17 cellular contexts compared by ENCODE assay signal in genomic region chr17:60745544-60745943, GRCh38.
A peak's percentile ranks its signal among the peaks of the same experiment; 100 is the strongest.
DNase-seq lines count a peak whose midpoint lies in the region; ATAC-seq and TF ChIP-seq lines count a peak whose summit lies in the region.
"Had no signal": no experiment of that assay in that cellular context is flagged by ENCODE, and none has a peak within 500 bp of the region (broad histone marks: within the 10 kb centered on the region; RNA-seq: fewer than 3 reads in every experiment).

No MANE protein-coding gene starts in this region.

- H3K4me1 ChIP-seq in breast epithelium (no peaks in the 10 kb centered on the region), Panc1 (ENCODE audit: control insufficient read depth, insufficient read depth, low read length) (no peaks in the 10 kb centered on the region), fibroblast of lung (ENCODE audit: control insufficient read depth, extremely low read depth, insufficient read depth, low read length) (no peaks in the 10 kb centered on the region)

- H3K27me3 ChIP-seq in breast epithelium = no peaks in the 10 kb centered on the region
- no peaks in the 10 kb centered on the region for H3K27me3 ChIP-seq in Panc1 (ENCODE audit: control insufficient read depth, insufficient read depth, low read length)
- H3K27me3 ChIP-seq in fibroblast of lung (ENCODE audit: control insufficient read depth, insufficient read depth, low read length) = no peaks in the 10 kb centered on the region

- H3K4me3 Mint-ChIP-seq in MCF 10A (ENCODE audit: unreplicated experiment) = no peak overlapping the region
- H3K4me3 Mint-ChIP-seq: activated B cell treated with CpG ODN at 0.5 μM for 24 hours; activated CD8-positive, alpha-beta T cell treated with anti-CD3 and anti-CD28 coated beads, Interleukin-2, amount 10 ng/mL, durations not matched to agents 7 days and 5 days; activated T-cell treated with anti-CD3 and anti-CD28 coated beads, Interleukin-2, amount 50 U/mL, for 72 hours had no signal

- POLR2A ChIA-PET in MCF 10A (lab: Yijun Ruan, JAX) = interaction anchor here (0.6 kb wide), 1 partner anchor 68 kb away, joined by 4 read pairs; the partner anchor contains the start of gene BCAS3
- POLR2A ChIA-PET in Panc1 (lab: Charles Lee) = no interaction called here

- no TSS peak for BruUV-seq in MCF 10A (replicated peaks; lab: Mats Ljungman, UMichigan)
- BruUV-seq in Panc1 (replicated peaks; lab: Mats Ljungman, UMichigan) = no TSS peak

- H3K36me3 ChIP-seq in breast epithelium = no peaks in the 10 kb centered on the region
- H3K36me3 ChIP-seq in Panc1 (ENCODE audit: control insufficient read depth, insufficient read depth, low read length) = no peaks in the 10 kb centered on the region
- H3K36me3 ChIP-seq in fibroblast of lung (ENCODE audit: control insufficient read depth, insufficient read depth, low read length) = no peaks in the 10 kb centered on the region

- H3K27me3 Mint-ChIP-seq in MCF 10A (ENCODE audit: insufficient read depth, unreplicated experiment) = no peaks in the 10 kb centered on the region
- H3K27me3 Mint-ChIP-seq: activated B cell treated with CpG ODN at 0.5 μM for 24 hours had no signal

- H3K79me2 ChIP-seq in fibroblast of lung (ENCODE audit: control insufficient read depth, insufficient read depth, low read length) = no peaks in the 10 kb centered on the region

- no peak overlapping the region for H3K27ac Mint-ChIP-seq in MCF 10A (ENCODE audit: low read depth, unreplicated experiment)
- H3K27ac Mint-ChIP-seq: activated B cell treated with CpG ODN at 0.5 μM for 24 hours; activated CD8-positive, alpha-beta T cell treated with anti-CD3 and anti-CD28 coated beads, Interleukin-2, amount 10 ng/mL, durations not matched to agents 7 days and 5 days; activated T-cell treated with anti-CD3 and anti-CD28 coated beads, Interleukin-2, amount 50 U/mL, for 72 hours had no signal

- H3K9ac ChIP-seq in fibroblast of lung (ENCODE audit: insufficient read depth, low read length) = no peak overlapping the region

- H3K9me3 ChIP-seq in breast epithelium (peaks cover 0 to 4% of the 10 kb centered on the region in 2 donors), Panc1 (ENCODE audit: control insufficient read depth, insufficient read depth, low read depth, low read length) (no peaks in the 10 kb centered on the region), fibroblast of lung (ENCODE audit: control insufficient read depth, insufficient read depth, low read depth, low read length) (no peaks in the 10 kb centered on the region)

- no peak for TF ChIP-seq CTCF in MCF 10A (IDR thresholded peaks at IDR 0.05; ENCODE audit: unreplicated experiment)
- TF ChIP-seq CTCF in breast epithelium (IDR thresholded peaks at IDR 0.05) = no peak
- peak; percentile 19; the same call in 1 of the 2 replicates for TF ChIP-seq CTCF in Panc1 (IDR thresholded peaks at IDR 0.05)
- peak; percentile 6 to 8 for TF ChIP-seq CTCF in fibroblast of lung (conservative IDR thresholded peaks at IDR 0.05 in 1 of 2, IDR thresholded peaks at IDR 0.05 in 1 of 2; ENCODE audit: low read depth in 1 of 2, low read length in 2 of 2)

- no peaks in the 10 kb centered on the region for H3K4me1 Mint-ChIP-seq in MCF 10A (ENCODE audit: insufficient read depth, unreplicated experiment)

- H2AFZ ChIP-seq in fibroblast of lung (ENCODE audit: low read length) = no peak overlapping the region

- no peak for TF ChIP-seq POLR2A in breast epithelium (IDR thresholded peaks at IDR 0.05)

- H3K4me3 ChIP-seq in breast epithelium = no peak overlapping the region
- H3K4me3 ChIP-seq in Panc1 (ENCODE audit: low read depth in 2 of 2, low read length in 2 of 2) = no peak overlapping the region
- no peak overlapping the region for H3K4me3 ChIP-seq in fibroblast of lung (replicated peaks in 1 of 4; ENCODE audit: control extremely low read depth in 1 of 4, insufficient read depth in 1 of 4, low read depth in 3 of 4, low read length in 4 of 4)

- ATAC-seq in Panc1 (no peak), HG03025 (IDR thresholded peaks at IDR 0.05; ENCODE audit: low FRiP score, unreplicated experiment) (no peak), GM18868 (IDR thresholded peaks at IDR 0.05; ENCODE audit: unreplicated experiment) (no peak)
- ATAC-seq: activated CD8-positive, alpha-beta T cell treated with anti-CD3 and anti-CD28 coated beads, Interleukin-2, amount 10 ng/mL, durations not matched to agents 7 days and 5 days; activated T-cell treated with anti-CD3 and anti-CD28 coated beads, Interleukin-2, amount 50 U/mL, for 72 hours; left colon had no signal

- intact Hi-C loops in MCF 10A (cut with micrococcal nuclease) = no loop called here
- intact Hi-C loops in breast epithelium (cut with DNase I; ENCODE audit: low total_unique reads) = no loop called here
- intact Hi-C loops in Panc1 (cut with micrococcal nuclease; ENCODE audit: unreplicated experiment) = no loop called here

- H3K27ac ChIP-seq in breast epithelium (no peak overlapping the region), Panc1 (ENCODE audit: low read length) (no peak overlapping the region), fibroblast of lung (ENCODE audit: insufficient read depth, low read length) (no peak overlapping the region)

- no peaks in the 10 kb centered on the region for H3K36me3 Mint-ChIP-seq in MCF 10A (ENCODE audit: insufficient read depth, unreplicated experiment)

- H3K9me3 Mint-ChIP-seq in MCF 10A (ENCODE audit: unreplicated experiment) = peaks cover 3% of the 10 kb centered on the region

- CTCF ChIA-PET in MCF 10A (lab: Yijun Ruan, JAX) = interaction anchor here (0.5 to 1.6 kb wide), 6 partner anchors 11 to 495 kb away, joined by 3 read pairs; no protein-coding TSS in a partner anchor
- CTCF ChIA-PET in Panc1 (lab: Charles Lee) = no interaction called here

- no peak overlapping the region for H3K4me2 ChIP-seq in fibroblast of lung (ENCODE audit: extremely low read depth, insufficient read depth, low read length)

- no peaks in the 10 kb centered on the region for H4K20me1 ChIP-seq in fibroblast of lung (ENCODE audit: control insufficient read depth, extremely low read depth, insufficient read depth, low read length)

- in situ Hi-C loops in Panc1 (cut with HindIII; ENCODE audit: low pct_unique_long_range_greater_than_20kb, low sequenced_read_pairs) = no loop called here

- DNase-seq in MCF 10A (ENCODE audit: unreplicated experiment) (peak; percentile 4), breast epithelium (ENCODE audit: low spot score in 2 of 2) (no peak), Panc1 (ENCODE audit: low read depth, low spot score) (no peak), fibroblast of lung (ENCODE audit: low read depth in 2 of 2) (peak in 1 of 2 donors; percentile 50), superior temporal gyrus (ENCODE audit: extremely low spot score) (peak; percentile 78), NOMO-1 treated with DMSO at 0.1 percent for 48 hours (lab: John Stamatoyannopoulos, UW; ENCODE audit: unreplicated experiment) (no peak)
- DNase-seq: activated B cell treated with CpG ODN at 0.5 μM for 24 hours; activated CD8-positive, alpha-beta T cell treated with anti-CD3 and anti-CD28 coated beads, Interleukin-2, amount 10 ng/mL, durations not matched to agents 7 days and 5 days; activated T-cell treated with anti-CD3 and anti-CD28 coated beads, Interleukin-2, amount 50 U/mL, for 72 hours; effector CD8-positive, alpha-beta T cell; EL; left colon; MM.1S; NCI-H2081; stimulated activated CD4-positive, alpha-beta T cell treated with anti-CD3 and anti-CD28 coated beads, Interleukin-2, amount 100 ng/mL, for 48 hours had no signal

Comparison
In these comparisons a context has a peak if more than half of its experiments do, and no peak if none do; other contexts are left out.
1. DNase-seq: peak in MCF 10A (single experiment) and superior temporal gyrus (single experiment); none in breast epithelium (0 of 2), Panc1 (single experiment) and NOMO-1 treated with DMSO at 0.1 percent for 48 hours (single experiment).
2. CTCF ChIP-seq: peak in Panc1 (single experiment) and fibroblast of lung (2 of 2); none in MCF 10A (single experiment) and breast epithelium (0 of 3).